In the genomic region with DNA sequence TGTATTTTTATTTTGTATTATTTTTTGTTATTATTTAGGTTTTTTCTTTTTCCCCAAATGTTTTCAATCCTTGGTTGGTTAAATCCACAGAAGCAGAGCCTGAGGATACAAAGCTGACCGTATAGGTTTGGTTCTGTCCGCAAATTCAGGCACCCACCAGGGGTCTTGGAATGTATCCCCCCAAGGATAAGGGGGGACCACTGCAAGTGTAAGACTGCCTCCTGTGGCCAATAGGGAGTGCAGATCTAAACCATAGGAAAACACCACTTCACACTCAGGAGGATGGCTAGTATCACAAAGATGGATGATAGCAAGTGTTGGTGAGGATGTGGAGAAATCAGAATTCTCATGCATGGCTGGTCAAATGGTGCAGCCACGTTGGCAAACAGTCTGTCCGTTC, we compare ENCODE assay signal across 1 cellular context.
TF ChIP-seq lines count a peak whose summit lies in the region.

No MANE protein-coding gene starts in this region.

TF ChIP-seq in SK-N-SH treated with all-trans-retinoic acid at 6 μM for 48 hours, 23 proteins besides CTCF, POLR2A, EP300 and RAD21 (continued from another document):
- TF ChIP-seq, protein P1, sequence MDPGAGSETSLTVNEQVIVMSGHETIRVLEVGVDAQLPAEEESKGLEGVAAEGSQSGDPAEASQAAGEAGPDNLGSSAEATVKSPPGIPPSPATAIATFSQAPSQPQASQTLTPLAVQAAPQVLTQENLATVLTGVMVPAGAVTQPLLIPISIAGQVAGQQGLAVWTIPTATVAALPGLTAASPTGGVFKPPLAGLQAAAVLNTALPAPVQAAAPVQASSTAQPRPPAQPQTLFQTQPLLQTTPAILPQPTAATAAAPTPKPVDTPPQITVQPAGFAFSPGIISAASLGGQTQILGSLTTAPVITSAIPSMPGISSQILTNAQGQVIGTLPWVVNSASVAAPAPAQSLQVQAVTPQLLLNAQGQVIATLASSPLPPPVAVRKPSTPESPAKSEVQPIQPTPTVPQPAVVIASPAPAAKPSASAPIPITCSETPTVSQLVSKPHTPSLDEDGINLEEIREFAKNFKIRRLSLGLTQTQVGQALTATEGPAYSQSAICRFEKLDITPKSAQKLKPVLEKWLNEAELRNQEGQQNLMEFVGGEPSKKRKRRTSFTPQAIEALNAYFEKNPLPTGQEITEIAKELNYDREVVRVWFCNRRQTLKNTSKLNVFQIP (CRISPR knock-in tag; IDR thresholded peaks at IDR 0.05; ENCODE audit: borderline replicate concordance, low read depth), result no peak
- no peak for TF ChIP-seq BACH2 (CRISPR knock-in tag; IDR thresholded peaks at IDR 0.05; ENCODE audit: borderline replicate concordance)
- TF ChIP-seq, protein P2, sequence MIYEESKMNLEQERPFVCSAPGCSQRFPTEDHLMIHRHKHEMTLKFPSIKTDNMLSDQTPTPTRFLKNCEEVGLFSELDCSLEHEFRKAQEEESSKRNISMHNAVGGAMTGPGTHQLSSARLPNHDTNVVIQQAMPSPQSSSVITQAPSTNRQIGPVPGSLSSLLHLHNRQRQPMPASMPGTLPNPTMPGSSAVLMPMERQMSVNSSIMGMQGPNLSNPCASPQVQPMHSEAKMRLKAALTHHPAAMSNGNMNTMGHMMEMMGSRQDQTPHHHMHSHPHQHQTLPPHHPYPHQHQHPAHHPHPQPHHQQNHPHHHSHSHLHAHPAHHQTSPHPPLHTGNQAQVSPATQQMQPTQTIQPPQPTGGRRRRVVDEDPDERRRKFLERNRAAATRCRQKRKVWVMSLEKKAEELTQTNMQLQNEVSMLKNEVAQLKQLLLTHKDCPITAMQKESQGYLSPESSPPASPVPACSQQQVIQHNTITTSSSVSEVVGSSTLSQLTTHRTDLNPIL (CRISPR knock-in tag; IDR thresholded peaks at IDR 0.05; ENCODE audit: low read depth), result no peak
- TF ChIP-seq ZFP3 (CRISPR knock-in tag; IDR thresholded peaks at IDR 0.05), result no peak
- TF ChIP-seq PPARA (CRISPR knock-in tag; IDR thresholded peaks at IDR 0.05; ENCODE audit: borderline replicate concordance), result no peak
- TF ChIP-seq TCF4 (CRISPR knock-in tag; IDR thresholded peaks at IDR 0.05; ENCODE audit: borderline replicate concordance), result no peak
- no peak for TF ChIP-seq ZNF70 (CRISPR knock-in tag; IDR thresholded peaks at IDR 0.05)
- TF ChIP-seq ZNF8 (CRISPR knock-in tag; IDR thresholded peaks at IDR 0.05), result no peak
- TF ChIP-seq, protein P3, sequence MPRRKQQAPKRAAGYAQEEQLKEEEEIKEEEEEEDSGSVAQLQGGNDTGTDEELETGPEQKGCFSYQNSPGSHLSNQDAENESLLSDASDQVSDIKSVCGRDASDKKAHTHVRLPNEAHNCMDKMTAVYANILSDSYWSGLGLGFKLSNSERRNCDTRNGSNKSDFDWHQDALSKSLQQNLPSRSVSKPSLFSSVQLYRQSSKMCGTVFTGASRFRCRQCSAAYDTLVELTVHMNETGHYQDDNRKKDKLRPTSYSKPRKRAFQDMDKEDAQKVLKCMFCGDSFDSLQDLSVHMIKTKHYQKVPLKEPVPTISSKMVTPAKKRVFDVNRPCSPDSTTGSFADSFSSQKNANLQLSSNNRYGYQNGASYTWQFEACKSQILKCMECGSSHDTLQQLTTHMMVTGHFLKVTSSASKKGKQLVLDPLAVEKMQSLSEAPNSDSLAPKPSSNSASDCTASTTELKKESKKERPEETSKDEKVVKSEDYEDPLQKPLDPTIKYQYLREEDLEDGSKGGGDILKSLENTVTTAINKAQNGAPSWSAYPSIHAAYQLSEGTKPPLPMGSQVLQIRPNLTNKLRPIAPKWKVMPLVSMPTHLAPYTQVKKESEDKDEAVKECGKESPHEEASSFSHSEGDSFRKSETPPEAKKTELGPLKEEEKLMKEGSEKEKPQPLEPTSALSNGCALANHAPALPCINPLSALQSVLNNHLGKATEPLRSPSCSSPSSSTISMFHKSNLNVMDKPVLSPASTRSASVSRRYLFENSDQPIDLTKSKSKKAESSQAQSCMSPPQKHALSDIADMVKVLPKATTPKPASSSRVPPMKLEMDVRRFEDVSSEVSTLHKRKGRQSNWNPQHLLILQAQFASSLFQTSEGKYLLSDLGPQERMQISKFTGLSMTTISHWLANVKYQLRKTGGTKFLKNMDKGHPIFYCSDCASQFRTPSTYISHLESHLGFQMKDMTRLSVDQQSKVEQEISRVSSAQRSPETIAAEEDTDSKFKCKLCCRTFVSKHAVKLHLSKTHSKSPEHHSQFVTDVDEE (CRISPR knock-in tag; IDR thresholded peaks at IDR 0.05), result no peak
